10 cellular contexts compared by ENCODE assay signal in genomic region chr11:128412847-128413791, GRCh38.
DNase-seq lines count a peak whose midpoint lies in the region; ATAC-seq and TF ChIP-seq lines count a peak whose summit lies in the region.
"Had no signal": no experiment of that assay in that cellular context is flagged by ENCODE, and none has a peak within 500 bp of the region (broad histone marks: within the 10 kb centered on the region; RNA-seq: fewer than 3 reads in every experiment).

No MANE protein-coding gene starts in this region.

- ATAC-seq in GM19372 (IDR thresholded peaks at IDR 0.05; ENCODE audit: low read depth, unreplicated experiment) (peak; percentile 80), HG03025 (IDR thresholded peaks at IDR 0.05; ENCODE audit: low FRiP score, unreplicated experiment) (peak; percentile 70), activated B cell treated with CpG ODN at 0.5 μM for 24 hours (ENCODE audit: low read depth) (peak; percentile 73)
- ATAC-seq: right cardiac atrium had no signal

- peak overlapping the region; percentile 69 for H3K4me3 Mint-ChIP-seq in activated B cell treated with CpG ODN at 0.5 μM for 24 hours

- POLR2A ChIA-PET in activated B cell treated with CpG ODN at 0.5 μM for 24 hours (lab: Charles Lee) = interaction anchor here (0.7 to 1.9 kb wide), 6 partner anchors 10 to 140 kb away, joined by 3 to 9 read pairs (median 4); no protein-coding TSS in a partner anchor

- TF ChIP-seq CTCF in GM12865 (IDR thresholded peaks at IDR 0.05; ENCODE audit: insufficient read depth, low read depth, low read length, missing control alignments) (no peak), activated B cell treated with CpG ODN at 0.5 μM for 24 hours (IDR thresholded peaks at IDR 0.05) (no peak)

- peak; percentile 70 for DNase-seq in GM12865 (ENCODE audit: low read depth)
- DNase-seq in activated B cell treated with CpG ODN at 0.5 μM for 24 hours = no peak
- DNase-seq in NCI-H1417 treated with DMSO at 0.1 percent for 48 hours (lab: John Stamatoyannopoulos, UW) = no peak
- no peak for DNase-seq in NOMO-1 treated with dmso at 0.1 percent for 144 hours (lab: John Stamatoyannopoulos, UW; ENCODE audit: unreplicated experiment)
- DNase-seq in glomerular visceral epithelial cell (ENCODE audit: extremely low spot score) = no peak
- DNase-seq in head of caudate nucleus = no peak
- DNase-seq: DND-41, right cardiac atrium had no signal

- no peaks in the 10 kb centered on the region for H3K36me3 Mint-ChIP-seq in activated B cell treated with CpG ODN at 0.5 μM for 24 hours (ENCODE audit: low read depth)

- H3K27ac Mint-ChIP-seq in activated B cell treated with CpG ODN at 0.5 μM for 24 hours = peak overlapping the region; percentile 74

- intact Hi-C loops in activated B cell treated with CpG ODN at 0.5 μM for 24 hours (cut with micrococcal nuclease) = loop anchor here (1.0 to 5.0 kb wide), 3 partner anchors 14 to 91 kb away; no protein-coding TSS in a partner anchor
- intact Hi-C loops in head of caudate nucleus (cut with DNase I) = no loop called here

- no peaks in the 10 kb centered on the region for H3K27me3 Mint-ChIP-seq in activated B cell treated with CpG ODN at 0.5 μM for 24 hours

- H3K4me3 ChIP-seq in GM12865 (ENCODE audit: low read depth, low read length) = peak overlapping the region; percentile 24

- H3K9me3 Mint-ChIP-seq in activated B cell treated with CpG ODN at 0.5 μM for 24 hours = no peaks in the 10 kb centered on the region

- CTCF ChIA-PET in activated B cell treated with CpG ODN at 0.5 μM for 24 hours (lab: Charles Lee) = interaction anchor here (1.5 to 2.2 kb wide), 3 partner anchors 90 to 217 kb away, joined by 3 to 7 read pairs (median 4); no protein-coding TSS in a partner anchor

- peaks cover 32% of the 10 kb centered on the region for H3K4me1 Mint-ChIP-seq in activated B cell treated with CpG ODN at 0.5 μM for 24 hours
